ENCODE assay signal across 13 cellular contexts in genomic region chr22:17945156-17945850, GRCh38.
DNase-seq lines count a peak whose midpoint lies in the region; ATAC-seq and TF ChIP-seq lines count a peak whose summit lies in the region.
"Had no signal": no experiment of that assay in that cellular context is flagged by ENCODE, and none has a peak within 500 bp of the region (broad histone marks: within the 10 kb centered on the region; RNA-seq: fewer than 3 reads in every experiment).

No MANE protein-coding gene starts in this region.

- no peak for TF ChIP-seq CTCF in RWPE1 (conservative IDR thresholded peaks at IDR 0.05; ENCODE audit: low read depth)
- no peak for TF ChIP-seq CTCF in mesothelial cell of epicardium (IDR thresholded peaks at IDR 0.05; ENCODE audit: unreplicated experiment)

- CTCF ChIA-PET in RWPE1 (lab: Yijun Ruan, JAX) = no interaction called here

- ATAC-seq in stimulated activated naive B cell treated with anti-CD40 and anti-IgM and Interleukin-4, amounts not matched to agents 10 μg/mL and 1 μg/mL and 100 μg/mL, for 72 hours (replicated peaks) = no peak
- no peak for ATAC-seq in HG03342 (IDR thresholded peaks at IDR 0.05; ENCODE audit: unreplicated experiment)
- no peak for ATAC-seq in activated T-helper 17 cell treated with anti-CD3 and anti-CD28 coated beads, Interleukin-2, amount 50 U/mL, for 72 hours (replicated peaks)

- POLR2A ChIA-PET in RWPE1 (lab: Yijun Ruan, JAX; ENCODE audit: low non-redundant PET) = no interaction called here

- no peaks in the 10 kb centered on the region for H3K36me3 Mint-ChIP-seq in mesothelial cell of epicardium
- H3K36me3 Mint-ChIP-seq in stimulated activated naive B cell treated with anti-CD40 and anti-IgM and Interleukin-4, amounts not matched to agents 10 μg/mL and 1 μg/mL and 100 μg/mL, for 72 hours = peaks cover 12 to 43% of the 10 kb centered on the region in 2 donors
- no peaks in the 10 kb centered on the region for H3K36me3 Mint-ChIP-seq in activated T-helper 17 cell treated with anti-CD3 and anti-CD28 coated beads, Interleukin-2, amount 50 U/mL, for 72 hours (ENCODE audit: low read depth)

- peaks cover 64% of the 10 kb centered on the region for H3K4me1 Mint-ChIP-seq in mesothelial cell of epicardium
- H3K4me1 Mint-ChIP-seq in stimulated activated naive B cell treated with anti-CD40 and anti-IgM and Interleukin-4, amounts not matched to agents 10 μg/mL and 1 μg/mL and 100 μg/mL, for 72 hours = peaks cover 85 to 96% of the 10 kb centered on the region in 2 donors
- peaks cover 17% of the 10 kb centered on the region for H3K4me1 Mint-ChIP-seq in activated T-helper 17 cell treated with anti-CD3 and anti-CD28 coated beads, Interleukin-2, amount 50 U/mL, for 72 hours

- peak overlapping the region; percentile 71 for H3K27ac Mint-ChIP-seq in mesothelial cell of epicardium
- H3K27ac Mint-ChIP-seq in stimulated activated naive B cell treated with anti-CD40 and anti-IgM and Interleukin-4, amounts not matched to agents 10 μg/mL and 1 μg/mL and 100 μg/mL, for 72 hours = peak overlapping the region; percentile 52
- H3K27ac Mint-ChIP-seq in activated T-helper 17 cell treated with anti-CD3 and anti-CD28 coated beads, Interleukin-2, amount 50 U/mL, for 72 hours = no peak overlapping the region
- H3K27ac Mint-ChIP-seq: activated T-cell treated with anti-CD3 and anti-CD28 coated beads, Interleukin-2, amount 50 U/mL, for 24 hours had no signal

- H3K4me3 Mint-ChIP-seq in mesothelial cell of epicardium = no peak overlapping the region
- H3K4me3 Mint-ChIP-seq in stimulated activated naive B cell treated with anti-CD40 and anti-IgM and Interleukin-4, amounts not matched to agents 10 μg/mL and 1 μg/mL and 100 μg/mL, for 72 hours = no peak overlapping the region
- H3K4me3 Mint-ChIP-seq in activated T-helper 17 cell treated with anti-CD3 and anti-CD28 coated beads, Interleukin-2, amount 50 U/mL, for 72 hours = no peak overlapping the region
- H3K4me3 Mint-ChIP-seq: activated T-cell treated with anti-CD3 and anti-CD28 coated beads, Interleukin-2, amount 50 U/mL, for 24 hours; CD4-positive, alpha-beta memory T cell had no signal

- H3K9me3 Mint-ChIP-seq in mesothelial cell of epicardium = no peaks in the 10 kb centered on the region
- H3K9me3 Mint-ChIP-seq in stimulated activated naive B cell treated with anti-CD40 and anti-IgM and Interleukin-4, amounts not matched to agents 10 μg/mL and 1 μg/mL and 100 μg/mL, for 72 hours = no peaks in the 10 kb centered on the region
- H3K9me3 Mint-ChIP-seq in activated T-helper 17 cell treated with anti-CD3 and anti-CD28 coated beads, Interleukin-2, amount 50 U/mL, for 72 hours = no peaks in the 10 kb centered on the region
- H3K9me3 Mint-ChIP-seq: activated T-cell treated with anti-CD3 and anti-CD28 coated beads, Interleukin-2, amount 50 U/mL, for 24 hours; CD4-positive, alpha-beta memory T cell had no signal

- H3K27ac ChIP-seq in RWPE1 (peak overlapping the region; percentile 79), cingulate gyrus (ENCODE audit: low read depth, low read length) (peak overlapping the region; percentile 24)

- DNase-seq in RWPE1 (ENCODE audit: low spot score) = no peak
- no peak for DNase-seq in mesothelial cell of epicardium (ENCODE audit: low spot score in 2 of 2, unreplicated experiment in 2 of 2)
- DNase-seq in stimulated activated naive B cell treated with anti-CD40 and anti-IgM and Interleukin-4, amounts not matched to agents 10 μg/mL and 1 μg/mL and 100 μg/mL, for 72 hours = no peak
- DNase-seq in HK-2 (ENCODE audit: unreplicated experiment) = no peak
- DNase-seq: activated CD4-positive, alpha-beta T cell treated with anti-CD3 and anti-CD28 coated beads for 48 hours; activated T-cell treated with anti-CD3 and anti-CD28 coated beads, Interleukin-2, amount 50 U/mL, for 24 hours; CD4-positive, alpha-beta memory T cell; midbrain; NCI-H187; stimulated activated CD4-positive, alpha-beta T cell treated with anti-CD3 and anti-CD28 coated beads, Interleukin-2, amount 100 ng/mL, for 48 hours had no signal

- no peaks in the 10 kb centered on the region for H3K27me3 Mint-ChIP-seq in mesothelial cell of epicardium (ENCODE audit: low read depth)
- H3K27me3 Mint-ChIP-seq in stimulated activated naive B cell treated with anti-CD40 and anti-IgM and Interleukin-4, amounts not matched to agents 10 μg/mL and 1 μg/mL and 100 μg/mL, for 72 hours = no peaks in the 10 kb centered on the region
- H3K27me3 Mint-ChIP-seq in activated T-helper 17 cell treated with anti-CD3 and anti-CD28 coated beads, Interleukin-2, amount 50 U/mL, for 72 hours = no peaks in the 10 kb centered on the region
- H3K27me3 Mint-ChIP-seq: activated T-cell treated with anti-CD3 and anti-CD28 coated beads, Interleukin-2, amount 50 U/mL, for 24 hours; CD4-positive, alpha-beta memory T cell had no signal
